In the genomic region with DNA sequence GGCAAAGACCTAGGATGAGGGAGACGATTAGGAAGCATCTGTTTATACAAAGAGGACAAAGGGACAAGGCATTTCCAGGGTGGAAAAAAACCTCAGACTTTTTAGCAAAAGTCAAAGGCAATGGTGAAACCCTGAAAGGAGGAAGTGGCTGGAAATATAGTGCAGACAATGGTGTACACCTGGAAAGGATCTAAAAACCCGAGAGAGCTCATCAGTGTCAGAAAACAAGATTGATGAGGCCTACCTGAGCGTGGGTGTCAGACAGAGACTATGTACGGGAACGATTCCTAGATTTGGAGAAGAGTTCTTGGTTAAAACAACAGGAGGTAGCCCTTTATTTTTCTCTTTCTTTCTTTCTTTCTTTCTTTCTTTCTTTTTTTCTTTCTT, we compare ENCODE assay signal across 19 cellular contexts.
"Had no signal": no experiment of that assay in that cellular context is flagged by ENCODE, and none has a peak within 500 bp of the region (broad histone marks: within the 10 kb centered on the region; RNA-seq: fewer than 3 reads in every experiment).

No MANE protein-coding gene starts in this region.

- H3K4me3 Mint-ChIP-seq: activated T-cell treated with anti-CD3 and anti-CD28 coated beads, Interleukin-2, amount 50 U/mL, for 72 hours; naive thymus-derived CD4-positive, alpha-beta T cell had no signal

- DNase-seq: activated CD4-positive, alpha-beta T cell treated with anti-CD3 and anti-CD28 coated beads, Interleukin-2, amount 50 U/mL, for 4 hours; activated effector memory CD4-positive, alpha-beta T cell treated with anti-CD3 and anti-CD28 coated beads, Interleukin-2, amount 50 U/mL, for 16 hours; activated naive CD4-positive, alpha-beta T cell treated with anti-CD3 and anti-CD28 coated beads, Interleukin-2, amount 50 U/mL, for 16 hours; activated T-cell treated with anti-CD3 and anti-CD28 coated beads, Interleukin-2, amount 50 U/mL, for 72 hours; aorta; brain microvascular endothelial cell; central memory CD4-positive, alpha-beta T cell; foreskin melanocyte; hypothalamus; kidney; left ventricle myocardium inferior; mesenchymal stem cell; naive thymus-derived CD4-positive, alpha-beta T cell; pancreas; right lobe of liver; stimulated activated CD4-positive, alpha-beta T cell treated with anti-CD3 and anti-CD28 coated beads, Interleukin-4, amount 100 ng/mL, for 1 hour; stomach had no signal

- H3K4me1 ChIP-seq: left ventricle myocardium inferior, pancreas, right lobe of liver, stomach had no signal

- H3K4me3 ChIP-seq: left ventricle myocardium inferior, pancreas, right lobe of liver, smooth muscle cell, stomach had no signal

- H3K27ac ChIP-seq: brain microvascular endothelial cell, left ventricle myocardium inferior, neutrophil, pancreas, right lobe of liver, stomach had no signal

- H3K27ac Mint-ChIP-seq: activated T-cell treated with anti-CD3 and anti-CD28 coated beads, Interleukin-2, amount 50 U/mL, for 72 hours had no signal

- H3K4me2 ChIP-seq: smooth muscle cell had no signal

- H3K36me3 ChIP-seq: brain microvascular endothelial cell, left ventricle myocardium inferior, neutrophil, pancreas, right lobe of liver, stomach had no signal

- H3K27me3 ChIP-seq: brain microvascular endothelial cell, pancreas, right lobe of liver had no signal

- H3K9me3 ChIP-seq: left ventricle myocardium inferior, neutrophil, pancreas, right lobe of liver, stomach had no signal

- ATAC-seq: activated T-cell treated with anti-CD3 and anti-CD28 coated beads, Interleukin-2, amount 50 U/mL, for 72 hours; naive thymus-derived CD4-positive, alpha-beta T cell; pancreas; right lobe of liver had no signal
